Comparison of ENCODE assay signal across 26 cellular contexts in the genomic region with DNA sequence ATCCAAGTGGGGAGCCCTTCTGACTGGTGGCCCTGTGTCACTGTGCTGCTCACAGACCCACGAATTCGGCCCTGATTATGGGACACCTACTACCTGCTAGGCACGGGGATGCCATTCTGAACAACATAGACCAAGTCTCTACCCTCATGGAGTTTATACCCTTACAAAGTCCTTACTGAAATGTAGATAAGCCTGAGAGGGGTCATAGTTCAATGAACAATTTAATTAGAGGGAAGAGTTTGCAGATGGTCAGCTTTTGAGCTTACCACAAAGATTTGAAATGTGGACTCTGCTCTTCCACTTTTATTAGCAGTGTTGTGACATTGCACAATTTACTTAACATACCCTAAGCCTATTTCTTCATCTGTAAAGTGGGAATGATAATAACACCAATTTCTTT.
"Had no signal": no experiment of that assay in that cellular context is flagged by ENCODE, and none has a peak within 500 bp of the region (broad histone marks: within the 10 kb centered on the region; RNA-seq: fewer than 3 reads in every experiment).

No MANE protein-coding gene starts in this region.

- H3K27ac ChIP-seq: ascending aorta, cardiac muscle cell, SJCRH30, SK-N-MC had no signal

- H3K9me3 Mint-ChIP-seq: activated CD4-positive, alpha-beta T cell treated with anti-CD3 and anti-CD28 coated beads, Interleukin-2, amount 10 ng/mL, durations not matched to agents 7 days and 5 days; activated naive CD4-positive, alpha-beta T cell treated with anti-CD3 and anti-CD28 coated beads, Interleukin-2, amount 50 U/mL, for 24 hours; activated naive CD8-positive, alpha-beta T cell treated with anti-CD3 and anti-CD28 coated beads, Interleukin-2, amount 10 ng/mL, durations not matched to agents 7 days and 5 days; activated T-cell treated with anti-CD3 and anti-CD28 coated beads, Interleukin-2, amount 50 U/mL, for 24 hours; activated T-helper 2 cell treated with anti-CD3 and anti-CD28 coated beads, Interferon-gamma antibody, Interleukin-2, Interleukin-4, amounts not matched to agents 10 μg/mL and 5 μg/mL and 100 μg/mL, durations not matched to agents 14 hours and 24 hours and 36 hours; central memory CD8-positive, alpha-beta T cell; T-helper 1 cell treated with Interleukin-12 subunit alpha and Interleukin-12 subunit beta and Interleukin-4 antibody, amounts not matched to agents 30 μg/mL and 1 μg/mL, for 36 hours; T-helper 2 cell treated with Interferon-gamma antibody and Interleukin-4, amounts not matched to agents 5 μg/mL and 100 μg/mL, for 36 hours had no signal

- H3K9me3 ChIP-seq: ascending aorta, SJCRH30 had no signal

- H3K4me3 Mint-ChIP-seq: activated CD4-positive, alpha-beta T cell treated with anti-CD3 and anti-CD28 coated beads for 36 hours; activated CD4-positive, alpha-beta T cell treated with anti-CD3 and anti-CD28 coated beads, Interleukin-2, amount 10 ng/mL, durations not matched to agents 7 days and 5 days; activated CD8-positive, alpha-beta T cell treated with anti-CD3 and anti-CD28 coated beads, Interleukin-2, amount 10 ng/mL, durations not matched to agents 7 days and 5 days; activated naive CD4-positive, alpha-beta T cell treated with anti-CD3 and anti-CD28 coated beads, Interleukin-2, amount 50 U/mL, for 24 hours; activated naive CD8-positive, alpha-beta T cell treated with anti-CD3 and anti-CD28 coated beads, Interleukin-2, amount 10 ng/mL, durations not matched to agents 7 days and 5 days; activated T-cell treated with anti-CD3 and anti-CD28 coated beads, Interleukin-2, amount 50 U/mL, for 24 hours; central memory CD8-positive, alpha-beta T cell; T-helper 1 cell treated with Interleukin-12 subunit alpha and Interleukin-12 subunit beta and Interleukin-4 antibody, amounts not matched to agents 30 μg/mL and 1 μg/mL, for 36 hours; T-helper 2 cell treated with Interferon-gamma antibody and Interleukin-4, amounts not matched to agents 5 μg/mL and 100 μg/mL, for 36 hours; WTC11 had no signal

- H3K27me3 ChIP-seq: ascending aorta, cardiac muscle cell, SJCRH30 had no signal

- H3K36me3 Mint-ChIP-seq: activated naive CD4-positive, alpha-beta T cell treated with anti-CD3 and anti-CD28 coated beads, Interleukin-2, amount 50 U/mL, for 24 hours; activated naive CD8-positive, alpha-beta T cell treated with anti-CD3 and anti-CD28 coated beads, Interleukin-2, amount 10 ng/mL, durations not matched to agents 7 days and 5 days; WTC11 had no signal

- DNase-seq: activated gamma-delta T cell; activated naive CD4-positive, alpha-beta T cell treated with Interleukin-2 at 50 U/mL for 16 hours; activated naive CD8-positive, alpha-beta T cell treated with anti-CD3 and anti-CD28 coated beads, Interleukin-2, amount 10 ng/mL, durations not matched to agents 7 days and 5 days; activated T-cell treated with anti-CD3 and anti-CD28 coated beads, Interleukin-2, amount 50 U/mL, for 24 hours; amygdala; MV-4-11; NCI-H1092; NCI-H1436 treated with DMSO at 0.1 percent for 48 hours; NCI-H1694 treated with DMSO at 0.1 percent for 48 hours; NCI-H2029; NCI-H345; NCI-H524 treated with DMSO at 0.1 percent for 48 hours had no signal

- H3K27ac Mint-ChIP-seq: activated CD4-positive, alpha-beta T cell treated with anti-CD3 and anti-CD28 coated beads for 36 hours; activated CD4-positive, alpha-beta T cell treated with anti-CD3 and anti-CD28 coated beads, Interleukin-2, amount 10 ng/mL, durations not matched to agents 7 days and 5 days; activated CD8-positive, alpha-beta T cell treated with anti-CD3 and anti-CD28 coated beads, Interleukin-2, amount 10 ng/mL, durations not matched to agents 7 days and 5 days; activated naive CD4-positive, alpha-beta T cell treated with anti-CD3 and anti-CD28 coated beads, Interleukin-2, amount 50 U/mL, for 24 hours; activated naive CD8-positive, alpha-beta T cell treated with anti-CD3 and anti-CD28 coated beads, Interleukin-2, amount 10 ng/mL, durations not matched to agents 7 days and 5 days; activated T-cell treated with anti-CD3 and anti-CD28 coated beads, Interleukin-2, amount 50 U/mL, for 24 hours; activated T-helper 2 cell treated with anti-CD3 and anti-CD28 coated beads, Interferon-gamma antibody, Interleukin-2, Interleukin-4, amounts not matched to agents 10 μg/mL and 5 μg/mL and 100 μg/mL, durations not matched to agents 14 hours and 24 hours and 36 hours; T-helper 1 cell treated with Interleukin-12 subunit alpha and Interleukin-12 subunit beta and Interleukin-4 antibody, amounts not matched to agents 30 μg/mL and 1 μg/mL, for 36 hours; T-helper 2 cell treated with Interferon-gamma antibody and Interleukin-4, amounts not matched to agents 5 μg/mL and 100 μg/mL, for 36 hours; WTC11 had no signal

- H3K4me3 ChIP-seq: ascending aorta, cardiac muscle cell, SJCRH30, SK-N-MC had no signal

- H3K4me1 Mint-ChIP-seq: activated CD4-positive, alpha-beta T cell treated with anti-CD3 and anti-CD28 coated beads for 36 hours; activated CD4-positive, alpha-beta T cell treated with anti-CD3 and anti-CD28 coated beads, Interleukin-2, amount 10 ng/mL, durations not matched to agents 7 days and 5 days; activated naive CD4-positive, alpha-beta T cell treated with anti-CD3 and anti-CD28 coated beads, Interleukin-2, amount 50 U/mL, for 24 hours; activated naive CD8-positive, alpha-beta T cell treated with anti-CD3 and anti-CD28 coated beads, Interleukin-2, amount 10 ng/mL, durations not matched to agents 7 days and 5 days; central memory CD8-positive, alpha-beta T cell; WTC11 had no signal

- ATAC-seq: activated CD4-positive, CD25-positive, alpha-beta regulatory T cell treated with anti-CD3 and anti-CD28 coated beads, Interleukin-2, amount 50 U/mL, for 24 hours; activated CD8-positive, alpha-beta T cell treated with anti-CD3 and anti-CD28 coated beads, Interleukin-2, amount 10 ng/mL, durations not matched to agents 7 days and 5 days had no signal

- H3K27me3 Mint-ChIP-seq: activated naive CD8-positive, alpha-beta T cell treated with anti-CD3 and anti-CD28 coated beads, Interleukin-2, amount 10 ng/mL, durations not matched to agents 7 days and 5 days had no signal

- H3K36me3 ChIP-seq: ascending aorta, cardiac muscle cell, SJCRH30 had no signal
